Comparison of ENCODE assay signal across 11 cellular contexts in the genomic region with DNA sequence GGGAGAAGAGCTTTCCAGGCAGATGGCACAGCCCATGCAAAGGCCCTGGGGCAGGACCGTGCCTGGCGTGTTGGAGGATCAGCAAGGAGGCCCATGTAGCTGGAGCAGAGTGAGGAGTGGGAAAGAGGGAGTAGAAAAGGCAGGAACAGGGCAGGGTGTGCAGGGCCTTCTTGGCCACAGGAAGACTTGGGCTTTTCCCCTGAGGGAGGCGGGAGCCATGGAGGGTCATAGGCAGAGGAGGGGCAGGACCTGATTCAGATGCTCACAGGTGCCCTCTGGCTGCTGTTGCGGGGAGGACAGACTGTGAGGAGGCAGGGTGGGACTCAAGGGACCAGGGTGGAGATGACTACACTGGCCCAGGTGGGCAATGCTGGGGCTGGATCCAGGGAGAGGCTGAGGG.
A peak's percentile ranks its signal among the peaks of the same experiment; 100 is the strongest.
DNase-seq lines count a peak whose midpoint lies in the region; ATAC-seq and TF ChIP-seq lines count a peak whose summit lies in the region.
"Had no signal": no experiment of that assay in that cellular context is flagged by ENCODE, and none has a peak within 500 bp of the region (broad histone marks: within the 10 kb centered on the region; RNA-seq: fewer than 3 reads in every experiment).

No MANE protein-coding gene starts in this region.

- H3K4me1 ChIP-seq in RWPE2 (ENCODE audit: insufficient read depth, poor library complexity, severe bottlenecking) = no peaks in the 10 kb centered on the region
- H3K4me1 ChIP-seq: heart right ventricle had no signal

- H3K27me3 ChIP-seq in RWPE2 (ENCODE audit: insufficient read depth, poor library complexity, severe bottlenecking) = no peaks in the 10 kb centered on the region

- H3K36me3 ChIP-seq in RWPE2 (ENCODE audit: low read depth) = no peaks in the 10 kb centered on the region
- H3K36me3 ChIP-seq: heart right ventricle had no signal

- ATAC-seq in RWPE2 (ENCODE audit: low read depth) (no peak), HG02623 (IDR thresholded peaks at IDR 0.05; ENCODE audit: unreplicated experiment) (no peak)

- TF ChIP-seq CTCF in GM12865 (IDR thresholded peaks at IDR 0.05; ENCODE audit: insufficient read depth, low read depth, low read length, missing control alignments) (peak; percentile 40), RWPE2 (IDR thresholded peaks at IDR 0.05; ENCODE audit: poor library complexity, severe bottlenecking) (peak; percentile 9)

- peak; percentile 28 for DNase-seq in AG20443 (ENCODE audit: low spot score)
- peak; percentile 22 for DNase-seq in GM12865 (ENCODE audit: low read depth)
- no peak for DNase-seq in RWPE2 (ENCODE audit: low spot score)
- peak; percentile 45 for DNase-seq in germinal center (ENCODE audit: low spot score)
- no peak for DNase-seq in T-helper 9 cell
- DNase-seq in NCI-H1436 (lab: John Stamatoyannopoulos, UW) = no peak
- DNase-seq in NOMO-1 (lab: John Stamatoyannopoulos, UW; ENCODE audit: unreplicated experiment in 2 of 2) = no peak
- DNase-seq: activated CD4-positive, alpha-beta T cell treated with anti-CD3 and anti-CD28 coated beads, Interleukin-2, amount 10 ng/mL, durations not matched to agents 24 days and 14 days; heart right ventricle; naive B cell had no signal

- H3K27ac ChIP-seq in RWPE2 (ENCODE audit: poor library complexity, severe bottlenecking) = no peak overlapping the region
- H3K27ac ChIP-seq: heart right ventricle had no signal

- H3K9me3 ChIP-seq in RWPE2 (ENCODE audit: severe bottlenecking) = no peaks in the 10 kb centered on the region
- H3K9me3 ChIP-seq: heart right ventricle had no signal

- H3K4me3 ChIP-seq in GM12865 (ENCODE audit: low read depth, low read length) (no peak overlapping the region), RWPE2 (ENCODE audit: severe bottlenecking) (no peak overlapping the region)
- H3K4me3 ChIP-seq: heart right ventricle had no signal

Comparison
In these comparisons a context has a peak if more than half of its experiments do, and no peak if none do; other contexts are left out.
1. DNase-seq: peak in AG20443 (single experiment), GM12865 (single experiment) and germinal center (single experiment); none in RWPE2 (single experiment), T-helper 9 cell (single experiment), NCI-H1436 (single experiment) and NOMO-1 (0 of 2).